Comparison of ENCODE assay signal across 14 cellular contexts in genomic region chr10:114068054-114068707, GRCh38. TPM values are rescaled to one million over a fixed set of nuclear protein-coding genes. Genes with fewer than 3 reads are reported as not detected.
A peak's percentile ranks its signal among the peaks of the same experiment; 100 is the strongest.
DNase-seq lines count a peak whose midpoint lies in the region; ATAC-seq and TF ChIP-seq lines count a peak whose summit lies in the region.
"Had no signal": no experiment of that assay in that cellular context is flagged by ENCODE, and none has a peak within 500 bp of the region (broad histone marks: within the 10 kb centered on the region; RNA-seq: fewer than 3 reads in every experiment).

No MANE protein-coding gene starts in this region.

- H4K20me1 ChIP-seq in mammary epithelial cell (ENCODE audit: insufficient read depth, low read length) = no peaks in the 10 kb centered on the region

- DNase-seq in EL = peak; percentile 40
- DNase-seq in MG63 = no peak
- peak; percentile 90 for DNase-seq in mammary epithelial cell
- no peak for DNase-seq in nephron progenitor cell
- no peak for DNase-seq in stimulated activated CD4-positive, alpha-beta T cell treated with anti-CD3 and anti-CD28 coated beads, Interleukin-2, amount 100 ng/mL, for 24 hours
- no peak for DNase-seq in T-helper 17 cell
- DNase-seq: activated CD8-positive, alpha-beta memory T cell treated with anti-CD3 and anti-CD28 coated beads, Interleukin-2, amount 50 U/mL, for 48 hours; DMS53; NCI-H1694 treated with DMSO at 0.1 percent for 48 hours; stimulated activated naive CD4-positive, alpha-beta T cell had no signal

- CTCF ChIA-PET in mammary epithelial cell (lab: Charles Lee; ENCODE audit: low non-redundant PET) = interaction anchor here (0.6 to 1.0 kb wide), 5 partner anchors 41 to 378 kb away, joined by 3 to 7 read pairs (median 3); no protein-coding TSS in a partner anchor

- no TSS peak for BruUV-seq in mammary epithelial cell (replicated peaks; lab: Mats Ljungman, UMichigan)

- peak overlapping the region; percentile 69 for H3K4me2 ChIP-seq in mammary epithelial cell (ENCODE audit: insufficient read depth, low read depth, low read length)

- H3K9me3 Mint-ChIP-seq in nephron progenitor cell = no peaks in the 10 kb centered on the region

- H3K27ac Mint-ChIP-seq in nephron progenitor cell (peak overlapping the region; percentile 86), T-helper 17 cell (no peak overlapping the region)

- H3K4me1 Mint-ChIP-seq in nephron progenitor cell (peaks cover 39% of the 10 kb centered on the region), T-helper 17 cell (peaks cover 21% of the 10 kb centered on the region)

- whole genome bisulfite sequencing in mammary epithelial cell (ENCODE audit: low coverage, missing lambda C conversion rate) = 12% methylated on average over 6 of the region's 6 CpGs

- intact Hi-C loops in mammary epithelial cell (cut with micrococcal nuclease) = loop anchor here (1.0 to 10.0 kb wide), 4 partner anchors 42 to 269 kb away; partner anchors contain the start of genes DCLRE1A and NHLRC2

- TF ChIP-seq CTCF in mammary epithelial cell (conservative IDR thresholded peaks at IDR 0.05 in 1 of 2, IDR thresholded peaks at IDR 0.05 in 1 of 2; ENCODE audit: extremely low read depth in 1 of 2, insufficient read depth in 1 of 2, low read depth in 1 of 2, low read length in 2 of 2) (no peak), nephron progenitor cell (IDR thresholded peaks at IDR 0.05) (no peak)

- H3K27me3 Mint-ChIP-seq in nephron progenitor cell (ENCODE audit: low read depth, poor library complexity) (peaks cover 3% of the 10 kb centered on the region), T-helper 17 cell (peaks cover 17% of the 10 kb centered on the region)

- peak overlapping the region; percentile 33 for H3K27ac ChIP-seq in mammary epithelial cell (ENCODE audit: insufficient read depth, low read depth, low read length)
- H3K27ac ChIP-seq: ascending aorta had no signal

- in situ Hi-C loops in mammary epithelial cell (cut with MboI; ENCODE audit: low sequenced_read_pairs in 2 of 2) = no loop called here

- no peak overlapping the region for H3K9ac ChIP-seq in mammary epithelial cell (ENCODE audit: insufficient read depth, low read length)

- no peaks in the 10 kb centered on the region for H3K36me3 ChIP-seq in MG63
- no peaks in the 10 kb centered on the region for H3K36me3 ChIP-seq in mammary epithelial cell (ENCODE audit: insufficient read depth, low read length)
- H3K36me3 ChIP-seq: ascending aorta had no signal

- ATAC-seq in T-helper 17 cell (no peak), GM19463 (IDR thresholded peaks at IDR 0.05; ENCODE audit: unreplicated experiment) (no peak)
- no peak for ATAC-seq in activated CD4-positive, CD25-positive, alpha-beta regulatory T cell treated with anti-CD3 and anti-CD28 coated beads, Interleukin-2, amount 50 U/mL, for 24 hours

- dilution Hi-C loops in mammary epithelial cell (cut with HindIII; ENCODE audit: low sequenced_read_pairs) = no loop called here

- no peaks in the 10 kb centered on the region for H3K9me3 ChIP-seq in MG63
- no peaks in the 10 kb centered on the region for H3K9me3 ChIP-seq in mammary epithelial cell (replicated peaks; ENCODE audit: insufficient read depth, low read length)
- H3K9me3 ChIP-seq in T-helper 17 cell (ENCODE audit: control insufficient read depth, low read length, poor library complexity, severe bottlenecking) = no peaks in the 10 kb centered on the region
- H3K9me3 ChIP-seq: ascending aorta had no signal

- peak overlapping the region; percentile 76 for H2AFZ ChIP-seq in mammary epithelial cell (ENCODE audit: low read depth, low read length)

- no peaks in the 10 kb centered on the region for H3K79me2 ChIP-seq in mammary epithelial cell (ENCODE audit: insufficient read depth, low read length)

- H3K4me3 Mint-ChIP-seq in nephron progenitor cell = no peak overlapping the region
- H3K4me3 Mint-ChIP-seq in T-helper 17 cell = no peak overlapping the region

- H3K4me3 ChIP-seq in MG63 (peak overlapping the region; percentile 20; the same call in 1 of the 2 replicates), mammary epithelial cell (replicated peaks in 1 of 3; ENCODE audit: insufficient read depth in 1 of 3, low read depth in 2 of 3, low read length in 3 of 3) (peak overlapping the region; percentile 20 to 31 (median 28))
- H3K4me3 ChIP-seq: ascending aorta had no signal

- H3K27me3 ChIP-seq in MG63 (no peaks in the 10 kb centered on the region), mammary epithelial cell (ENCODE audit: insufficient read depth, low read length) (no peaks in the 10 kb centered on the region)
- H3K27me3 ChIP-seq: ascending aorta had no signal

- no peaks in the 10 kb centered on the region for H3K36me3 Mint-ChIP-seq in nephron progenitor cell (ENCODE audit: low read depth)
- peaks cover 3% of the 10 kb centered on the region for H3K36me3 Mint-ChIP-seq in T-helper 17 cell (ENCODE audit: low read depth)

- peaks cover 16% of the 10 kb centered on the region for H3K4me1 ChIP-seq in mammary epithelial cell (ENCODE audit: insufficient read depth, low read length)
- H3K4me1 ChIP-seq: ascending aorta had no signal

RNA-seq across cellular contexts. Expression of gene ADRB1, which starts 24.5 kb away (rescaled TPM):
- total RNA-seq in MG63 (2014; rRNA removed; shearing (Covaris generic); ENCODE audit: low replicate concordance) = not detected in 2 replicates
- under 1 TPM in 1 of 2 donors, not detected in 1; 0.21 TPM for total RNA-seq in mammary epithelial cell
- polyA plus RNA-seq in mammary epithelial cell = 0.03 TPM
- polyA minus RNA-seq in mammary epithelial cell = not detected
- under 1 TPM; 0.10 to 0.16 TPM for total RNA-seq in T-helper 17 cell
- total RNA-seq: ascending aorta, fibroblast of lung had no signal
- polyA plus RNA-seq: fibroblast of lung had no signal

Comparison
In these comparisons a context has a peak if more than half of its experiments do, and no peak if none do; other contexts are left out.
1. DNase-seq: peak in EL (single experiment) and mammary epithelial cell (single experiment); none in MG63 (single experiment), nephron progenitor cell (single experiment), stimulated activated CD4-positive, alpha-beta T cell treated with anti-CD3 and anti-CD28 coated beads, Interleukin-2, amount 100 ng/mL, for 24 hours (0 of 2) and T-helper 17 cell (0 of 3).